In the genomic region with DNA sequence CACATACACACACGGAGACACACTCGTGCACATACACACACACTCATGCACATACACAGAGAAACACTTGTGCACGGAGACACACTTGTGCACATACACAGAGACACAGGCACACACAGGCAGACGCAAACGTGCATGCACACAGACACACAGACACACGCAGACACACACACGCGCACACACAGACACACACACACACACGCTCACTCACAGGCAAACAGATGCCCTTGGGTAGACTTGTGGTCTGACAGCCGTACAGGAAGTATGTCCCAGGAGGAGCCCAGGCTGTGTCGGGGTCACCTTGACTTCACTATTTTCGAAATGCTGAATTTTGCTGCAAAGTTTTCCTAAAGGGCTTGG, we compare ENCODE assay signal across 10 cellular contexts.
DNase-seq lines count a peak whose midpoint lies in the region; ATAC-seq and TF ChIP-seq lines count a peak whose summit lies in the region.
"Had no signal": no experiment of that assay in that cellular context is flagged by ENCODE, and none has a peak within 500 bp of the region (broad histone marks: within the 10 kb centered on the region; RNA-seq: fewer than 3 reads in every experiment).

No MANE protein-coding gene starts in this region.

- peaks cover 3% of the 10 kb centered on the region for H3K4me1 ChIP-seq in CD4-positive, CD25-positive, alpha-beta regulatory T cell (ENCODE audit: control insufficient read depth, insufficient read depth, low read length, poor library complexity, severe bottlenecking)
- H3K4me1 ChIP-seq in HCT116 (ENCODE audit: control insufficient read depth in 1 of 2, insufficient read depth in 2 of 2, low read length in 2 of 2) (peaks cover 0 to 9% of the 10 kb centered on the region in 2 experiments; a peak in 2 of 4 replicates), mesendoderm (ENCODE audit: control insufficient read depth, low read depth, low read length) (peaks cover 2% of the 10 kb centered on the region), PC-9 (replicated peaks; ENCODE audit: insufficient read depth) (no peaks in the 10 kb centered on the region), SK-N-SH (ENCODE audit: control insufficient read depth in 1 of 2, insufficient read depth in 2 of 2, low read depth in 1 of 2, low read length in 1 of 2) (peaks cover 0 to 2% of the 10 kb centered on the region in 2 experiments; a peak in 1 of 4 replicates)
- H3K4me1 ChIP-seq: colonic mucosa, Peyer's patch had no signal

- CTCF ChIA-PET in HCT116 (lab: Charles Lee) (no interaction called here), PC-9 (lab: Charles Lee) (no interaction called here), SK-N-SH (lab: Yijun Ruan, JAX) (interaction anchor here (0.6 to 1.5 kb wide), 16 partner anchors 11 to 477 kb away, joined by 3 to 5 read pairs (median 3); no protein-coding TSS in a partner anchor)

- no peaks in the 10 kb centered on the region for H3K36me3 ChIP-seq in CD4-positive, CD25-positive, alpha-beta regulatory T cell (ENCODE audit: control insufficient read depth, insufficient read depth, low read length)
- H3K36me3 ChIP-seq in HCT116 (ENCODE audit: control insufficient read depth in 1 of 2, insufficient read depth in 2 of 2, low read length in 2 of 2) (no peaks in the 10 kb centered on the region), mesendoderm (ENCODE audit: control insufficient read depth, insufficient read depth, low read length) (no peaks in the 10 kb centered on the region), PC-9 (ENCODE audit: low read depth) (no peaks in the 10 kb centered on the region), SK-N-SH (replicated peaks in 1 of 2; ENCODE audit: control insufficient read depth in 1 of 2, insufficient read depth in 2 of 2, low read length in 1 of 2) (no peaks in the 10 kb centered on the region)
- H3K36me3 ChIP-seq: colonic mucosa, Peyer's patch had no signal

- TF ChIP-seq EP300 in SK-N-SH (IDR thresholded peaks at IDR 0.05; ENCODE audit: borderline replicate concordance in 1 of 2, low read depth in 1 of 2, low read length in 1 of 2) = no peak

- peaks cover 0 to 44% (median 11%) of the 10 kb centered on the region in 4 donors for H3K4me1 Mint-ChIP-seq in CD4-positive, CD25-positive, alpha-beta regulatory T cell

- TF ChIP-seq CTCF in HCT116 (IDR thresholded peaks at IDR 0.05 in 2 of 3, conservative IDR thresholded peaks at IDR 0.05 in 1 of 3; ENCODE audit: borderline replicate concordance in 1 of 3, insufficient read depth in 1 of 3, low read depth in 2 of 3, low read length in 2 of 3) = no peak
- no peak for TF ChIP-seq CTCF in PC-9 (conservative IDR thresholded peaks at IDR 0.05)
- no peak for TF ChIP-seq CTCF in SK-N-SH (IDR thresholded peaks at IDR 0.05)

- H3K79me2 ChIP-seq in HCT116 (ENCODE audit: insufficient read depth, low read length) = no peaks in the 10 kb centered on the region
- no peaks in the 10 kb centered on the region for H3K79me2 ChIP-seq in mesendoderm (ENCODE audit: control insufficient read depth, insufficient read depth, low read length)
- no peaks in the 10 kb centered on the region for H3K79me2 ChIP-seq in PC-9 (ENCODE audit: low read depth)
- H3K79me2 ChIP-seq in SK-N-SH (ENCODE audit: insufficient read depth) = no peaks in the 10 kb centered on the region

- no peak overlapping the region for H2AFZ ChIP-seq in HCT116 (ENCODE audit: low read depth, low read length, poor library complexity, severe bottlenecking)
- no peak overlapping the region for H2AFZ ChIP-seq in PC-9
- H2AFZ ChIP-seq in SK-N-SH (ENCODE audit: low read depth) = no peak overlapping the region

- H4K5ac ChIP-seq in mesendoderm (ENCODE audit: low read length) = no peak overlapping the region

- H3K9me3 Mint-ChIP-seq in CD4-positive, CD25-positive, alpha-beta regulatory T cell = peaks cover 0 to 2% (median 0%) of the 10 kb centered on the region in 7 donors
- peaks cover 6 to 7% of the 10 kb centered on the region in 2 donors for H3K9me3 Mint-ChIP-seq in activated naive CD4-positive, alpha-beta T cell treated with anti-CD3 and anti-CD28 coated beads, Interleukin-2, amount 50 U/mL, for 72 hours

- TF ChIP-seq RAD21 in HCT116 (IDR thresholded peaks at IDR 0.05; ENCODE audit: low read depth) = no peak
- no peak for TF ChIP-seq RAD21 in SK-N-SH (IDR thresholded peaks at IDR 0.05; ENCODE audit: low read length)

- H3K9me3 ChIP-seq in CD4-positive, CD25-positive, alpha-beta regulatory T cell (ENCODE audit: control insufficient read depth in 2 of 2, low read length in 2 of 2) = no peaks in the 10 kb centered on the region
- H3K9me3 ChIP-seq in HCT116 (ENCODE audit: control insufficient read depth in 1 of 2, insufficient read depth in 1 of 2, low read depth in 1 of 2, low read length in 2 of 2) (0 out of 4 replicates have a peak, but pooled peaks cover 0 to 3% of the 10 kb centered on the region in 2 experiments), PC-9 (ENCODE audit: insufficient read depth, low read depth) (no peaks in the 10 kb centered on the region), SK-N-SH (0 out of 2 replicates have a peak, but pooled peaks cover 1% of the 10 kb centered on the region)
- H3K9me3 ChIP-seq: colonic mucosa, Peyer's patch had no signal

- H2BK15ac ChIP-seq in mesendoderm (replicated peaks; ENCODE audit: low read depth) = no peak overlapping the region

- no peak overlapping the region for H2BK120ac ChIP-seq in mesendoderm (ENCODE audit: low read depth, low read length)

- no peak overlapping the region for H3K18ac ChIP-seq in mesendoderm (ENCODE audit: low read length)

- H3K4me2 ChIP-seq in HCT116 (ENCODE audit: low read length) (peak overlapping the region; percentile 65), mesendoderm (ENCODE audit: low read length) (no peak overlapping the region), PC-9 (no peak overlapping the region), SK-N-SH (no peak overlapping the region)

- peak overlapping the region; percentile 5 for H2BK5ac ChIP-seq in mesendoderm (ENCODE audit: low read length)

- peak in 1 of 3 donors; percentile 14 for DNase-seq in CD4-positive, CD25-positive, alpha-beta regulatory T cell
- DNase-seq in HCT116 (ENCODE audit: low read depth, low spot score) (no peak), mesendoderm (no peak), PC-9 (no peak), iPS-NIHi7 (ENCODE audit: extremely low spot score) (no peak), C1 segment of cervical spinal cord (lab: John Stamatoyannopoulos, UW) (no peak), SK-N-SH (no peak)
- DNase-seq in activated naive CD4-positive, alpha-beta T cell treated with anti-CD3 and anti-CD28 coated beads, Interleukin-2, amount 50 U/mL, for 72 hours (ENCODE audit: low spot score in 2 of 2) = no peak
- DNase-seq: colonic mucosa, Peyer's patch had no signal

- H4K8ac ChIP-seq in mesendoderm (ENCODE audit: low read depth, low read length) = no peak overlapping the region

- no peak overlapping the region for H2AK5ac ChIP-seq in mesendoderm (ENCODE audit: low read length)

- intact Hi-C loops in HCT116 (cut with micrococcal nuclease) = loop anchor here (1.0 kb wide), 2 partner anchors 442 to 477 kb away; no protein-coding TSS in a partner anchor
- intact Hi-C loops in PC-9 (cut with micrococcal nuclease; ENCODE audit: unreplicated experiment) = no loop called here

- no peaks in the 10 kb centered on the region for H3K27me3 Mint-ChIP-seq in CD4-positive, CD25-positive, alpha-beta regulatory T cell

- H3K4me3 Mint-ChIP-seq in CD4-positive, CD25-positive, alpha-beta regulatory T cell = peak overlapping the region; percentile 54 to 87 (median 78)

- no peak overlapping the region for H3K27ac ChIP-seq in CD4-positive, CD25-positive, alpha-beta regulatory T cell (ENCODE audit: insufficient read depth, low read length, poor library complexity, severe bottlenecking)
- H3K27ac ChIP-seq in HCT116 (ENCODE audit: low read depth, low read length) (no peak overlapping the region), mesendoderm (ENCODE audit: low read depth, low read length) (no peak overlapping the region), PC-9 (no peak overlapping the region), SK-N-SH (ENCODE audit: low read depth in 2 of 2, low read length in 1 of 2) (no peak overlapping the region)
- H3K27ac ChIP-seq: colonic mucosa, Peyer's patch had no signal

- H3K36me3 Mint-ChIP-seq in CD4-positive, CD25-positive, alpha-beta regulatory T cell = no peaks in the 10 kb centered on the region
- H3K36me3 Mint-ChIP-seq in activated naive CD4-positive, alpha-beta T cell treated with anti-CD3 and anti-CD28 coated beads, Interleukin-2, amount 50 U/mL, for 72 hours = peaks cover under 1 to 4% of the 10 kb centered on the region in 2 donors

- H3K27ac Mint-ChIP-seq in CD4-positive, CD25-positive, alpha-beta regulatory T cell = peak overlapping the region; percentile 44 to 82 (median 74)
- H3K27ac Mint-ChIP-seq in activated naive CD4-positive, alpha-beta T cell treated with anti-CD3 and anti-CD28 coated beads, Interleukin-2, amount 50 U/mL, for 72 hours = peak overlapping the region in 1 of 2 donors; percentile 7

- no peaks in the 10 kb centered on the region for H3K27me3 ChIP-seq in CD4-positive, CD25-positive, alpha-beta regulatory T cell (ENCODE audit: control insufficient read depth, insufficient read depth, low read length)
- H3K27me3 ChIP-seq in HCT116 (ENCODE audit: insufficient read depth, low read length) (no peaks in the 10 kb centered on the region), mesendoderm (ENCODE audit: insufficient read depth, low read length, poor library complexity) (no peaks in the 10 kb centered on the region), PC-9 (ENCODE audit: insufficient read depth, low read depth) (peaks cover 91% of the 10 kb centered on the region), SK-N-SH (ENCODE audit: insufficient read depth) (no peaks in the 10 kb centered on the region)
- H3K27me3 ChIP-seq: colonic mucosa, Peyer's patch had no signal

- POLR2A ChIA-PET in HCT116 (lab: Charles Lee) = no interaction called here
- POLR2A ChIA-PET in PC-9 (lab: Charles Lee; ENCODE audit: unreplicated experiment) = no interaction called here
- POLR2A ChIA-PET in SK-N-SH (lab: Yijun Ruan, JAX) = interaction anchor here (0.5 kb wide), 1 partner anchor 399 kb away, joined by 3 read pairs; no protein-coding TSS in a partner anchor

- no peaks in the 10 kb centered on the region for H3F3A ChIP-seq in PC-9 (ENCODE audit: insufficient read depth, low read depth)
- no peaks in the 10 kb centered on the region for H3F3A ChIP-seq in SK-N-SH (replicated peaks; ENCODE audit: insufficient read depth)

- no peak for TF ChIP-seq POLR2A in HCT116 (IDR thresholded peaks at IDR 0.05; ENCODE audit: borderline replicate concordance, extremely low read depth, insufficient read depth, insufficient read length)

- no CpG with 5 or more reads among the region's 12 CpGs for WGBS in mesendoderm (ENCODE audit: extremely low coverage, insufficient coverage, low lambda C conversion rate)
- WGBS in SK-N-SH (ENCODE audit: low lambda C conversion rate) = 74% methylated on average over 12 of the region's 12 CpGs

- peak; percentile 24 to 32 for ATAC-seq in CD4-positive, CD25-positive, alpha-beta regulatory T cell (ENCODE audit: low read depth in 2 of 2)
- no peak for ATAC-seq in HCT116
- peak; percentile 30 to 55 for ATAC-seq in activated naive CD4-positive, alpha-beta T cell treated with anti-CD3 and anti-CD28 coated beads, Interleukin-2, amount 50 U/mL, for 72 hours

- no TSS peak for BruUV-seq in HCT116 (replicated peaks; lab: Mats Ljungman, UMichigan)
- no TSS peak for BruUV-seq in PC-9 (replicated peaks; lab: Mats Ljungman, UMichigan)

- peak overlapping the region; percentile 62 for H3K4me3 ChIP-seq in CD4-positive, CD25-positive, alpha-beta regulatory T cell (ENCODE audit: low read depth, low read length)
- H3K4me3 ChIP-seq in HCT116 (replicated peaks in 1 of 2; ENCODE audit: low read depth in 1 of 2, low read length in 2 of 2) (peak overlapping the region in 1 of 2 experiments; percentile 18; a peak in 1 of 4 replicates), mesendoderm (ENCODE audit: low read length) (no peak overlapping the region), PC-9 (no peak overlapping the region), SK-N-SH (ENCODE audit: low read depth in 2 of 2, low read length in 1 of 2) (no peak overlapping the region)
- H3K4me3 ChIP-seq: colonic mucosa, Peyer's patch had no signal

- RAD21 ChIA-PET in HCT116 (lab: Charles Lee; ENCODE audit: low non-redundant PET in 1 of 2, low total read pairs in 2 of 2, uncharacterized antibody in 2 of 2, unreplicated experiment in 2 of 2) = no interaction called here

- H3K9ac ChIP-seq in HCT116 (ENCODE audit: low read length) (no peak overlapping the region), mesendoderm (ENCODE audit: low read length) (no peak overlapping the region), SK-N-SH (no peak overlapping the region)

- H3K79me1 ChIP-seq in mesendoderm (ENCODE audit: low read length) = no peaks in the 10 kb centered on the region

- no peak overlapping the region for H3K56ac ChIP-seq in mesendoderm (ENCODE audit: low read length)

- H3K23ac ChIP-seq in mesendoderm (ENCODE audit: low read length) = peak overlapping the region; percentile 11

- H4K20me1 ChIP-seq in HCT116 (ENCODE audit: insufficient read depth) = no peaks in the 10 kb centered on the region
- H4K20me1 ChIP-seq in PC-9 (ENCODE audit: insufficient read depth) = peaks cover 4% of the 10 kb centered on the region; the same call in 1 of the 2 replicates
- H4K20me1 ChIP-seq in SK-N-SH (ENCODE audit: insufficient read depth) = no peaks in the 10 kb centered on the region

- no peak overlapping the region for H3K4ac ChIP-seq in mesendoderm (ENCODE audit: low read depth, low read length)

- no peaks in the 10 kb centered on the region for H3K9me2 ChIP-seq in HCT116 (ENCODE audit: insufficient read depth)
- no peaks in the 10 kb centered on the region for H3K9me2 ChIP-seq in PC-9 (ENCODE audit: insufficient read depth)
- no peaks in the 10 kb centered on the region for H3K9me2 ChIP-seq in SK-N-SH
